In the genomic region with DNA sequence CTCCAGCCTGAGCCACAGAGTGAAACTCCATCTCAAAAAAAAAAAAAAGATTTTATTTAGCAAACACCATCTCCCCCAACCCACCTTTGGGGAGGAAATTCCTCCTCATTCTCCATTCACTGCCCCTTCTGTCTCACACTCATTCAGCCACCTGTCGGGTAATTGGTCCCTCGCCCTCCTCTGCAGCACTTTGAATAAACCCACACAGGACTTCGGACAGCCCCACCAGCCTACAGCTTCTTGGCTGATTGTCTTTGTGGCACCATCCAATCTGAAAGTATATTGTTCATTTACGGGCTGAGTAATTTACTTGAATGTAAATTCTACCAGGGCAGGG, we compare ENCODE assay signal across 1 cellular context.
TF ChIP-seq lines count a peak whose summit lies in the region.

No MANE protein-coding gene starts in this region.

TF ChIP-seq in H1, 55 proteins besides CTCF, POLR2A, EP300 and RAD21:
- TF ChIP-seq KDM5A (IDR thresholded peaks at IDR 0.05; ENCODE audit: low read length) (no peak), EZH2 (IDR thresholded peaks at IDR 0.05; ENCODE audit: low read depth, low read length, severe bottlenecking) (no peak)
- TF ChIP-seq, protein P1, sequence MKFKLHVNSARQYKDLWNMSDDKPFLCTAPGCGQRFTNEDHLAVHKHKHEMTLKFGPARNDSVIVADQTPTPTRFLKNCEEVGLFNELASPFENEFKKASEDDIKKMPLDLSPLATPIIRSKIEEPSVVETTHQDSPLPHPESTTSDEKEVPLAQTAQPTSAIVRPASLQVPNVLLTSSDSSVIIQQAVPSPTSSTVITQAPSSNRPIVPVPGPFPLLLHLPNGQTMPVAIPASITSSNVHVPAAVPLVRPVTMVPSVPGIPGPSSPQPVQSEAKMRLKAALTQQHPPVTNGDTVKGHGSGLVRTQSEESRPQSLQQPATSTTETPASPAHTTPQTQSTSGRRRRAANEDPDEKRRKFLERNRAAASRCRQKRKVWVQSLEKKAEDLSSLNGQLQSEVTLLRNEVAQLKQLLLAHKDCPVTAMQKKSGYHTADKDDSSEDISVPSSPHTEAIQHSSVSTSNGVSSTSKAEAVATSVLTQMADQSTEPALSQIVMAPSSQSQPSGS (IDR thresholded peaks at IDR 0.05; ENCODE audit: low read length), result no peak
